In genomic region chr2:36881816-36882215, GRCh38 we compare ENCODE assay signal across 31 cellular contexts.
"Had no signal": no experiment of that assay in that cellular context is flagged by ENCODE, and none has a peak within 500 bp of the region (broad histone marks: within the 10 kb centered on the region; RNA-seq: fewer than 3 reads in every experiment).

No MANE protein-coding gene starts in this region.

- H3K9me3 ChIP-seq: ascending aorta, breast epithelium, gastrocnemius medialis had no signal

- H3K4me1 ChIP-seq: ascending aorta, breast epithelium, gastrocnemius medialis had no signal

- ATAC-seq: activated naive CD4-positive, alpha-beta T cell treated with anti-CD3 and anti-CD28 coated beads, Interleukin-2, amount 50 U/mL, for 72 hours; activated T-cell treated with anti-CD3 and anti-CD28 coated beads, Interleukin-2, amount 50 U/mL, for 72 hours; esophagus mucosa; gastrocnemius medialis; T-helper 17 cell; WTC11 had no signal

- H3K27ac ChIP-seq: ascending aorta, breast epithelium, cardiac muscle cell, coronary artery, gastrocnemius medialis, VCaP had no signal

- H3K27me3 ChIP-seq: ascending aorta, breast epithelium, cardiac muscle cell, dorsolateral prefrontal cortex, gastrocnemius medialis had no signal

- H3K4me3 ChIP-seq: ascending aorta, breast epithelium, cardiac muscle cell, coronary artery, dorsolateral prefrontal cortex, gastrocnemius medialis had no signal

- DNase-seq: activated CD4-positive, alpha-beta memory T cell treated with anti-CD3 and anti-CD28 coated beads, Interleukin-2, amount 10 ng/mL, durations not matched to agents 7 days and 5 days; activated CD4-positive, alpha-beta T cell treated with anti-CD3 and anti-CD28 coated beads for 1 hour; activated CD4-positive, alpha-beta T cell treated with anti-CD3 and anti-CD28 coated beads for 4 hours; activated CD4-positive, alpha-beta T cell treated with anti-CD3 and anti-CD28 coated beads, Interleukin-2, amount 10 ng/mL, durations not matched to agents 7 days and 5 days; activated CD4-positive, alpha-beta T cell treated with anti-CD3 and anti-CD28 coated beads, Interleukin-2, amount 50 U/mL, for 4 hours; activated CD8-positive, alpha-beta memory T cell treated with anti-CD3 and anti-CD28 coated beads, Interleukin-2, amount 50 U/mL, for 48 hours; activated gamma-delta T cell; activated naive CD4-positive, alpha-beta T cell; activated naive CD4-positive, alpha-beta T cell treated with anti-CD3 and anti-CD28 coated beads, Interleukin-2, amount 10 ng/mL, durations not matched to agents 7 days and 5 days; activated naive CD8-positive, alpha-beta T cell treated with anti-CD3 and anti-CD28 coated beads, Interleukin-2, amount 10 ng/mL, durations not matched to agents 7 days and 5 days; activated T-cell treated with anti-CD3 and anti-CD28 coated beads for 4 hours; activated T-cell treated with anti-CD3 and anti-CD28 coated beads, Interleukin-2, amount 50 U/mL, for 24 hours; activated T-cell treated with anti-CD3 and anti-CD28 coated beads, Interleukin-2, amount 50 U/mL, for 72 hours; central memory CD4-positive, alpha-beta T cell; cerebellar nuclear complex; dorsolateral prefrontal cortex; effector memory CD4-positive, alpha-beta T cell; endodermal cell; foreskin fibroblast; gastrocnemius medialis; glutamatergic neuron; T-helper 1 cell; T-helper 17 cell had no signal
